Comparison of ENCODE assay signal across 18 cellular contexts in genomic region chr1:37001697-37002096, GRCh38. TPM values are rescaled to one million over a fixed set of nuclear protein-coding genes. Genes with fewer than 3 reads are reported as not detected.
"Had no signal": no experiment of that assay in that cellular context is flagged by ENCODE, and none has a peak within 500 bp of the region (broad histone marks: within the 10 kb centered on the region; RNA-seq: fewer than 3 reads in every experiment).

No MANE protein-coding gene starts in this region.

- H3K27ac ChIP-seq: coronary artery, esophagus muscularis mucosa, left ventricle myocardium inferior, tibial artery had no signal

- H3K4me3 ChIP-seq: coronary artery, esophagus muscularis mucosa, left ventricle myocardium inferior, tibial artery had no signal

- H3K36me3 Mint-ChIP-seq: activated naive CD4-positive, alpha-beta T cell treated with anti-CD3 and anti-CD28 coated beads, Interleukin-2, amount 50 U/mL, for 72 hours; naive thymus-derived CD8-positive, alpha-beta T cell had no signal

- H3K4me1 ChIP-seq: tibial artery had no signal

- H3K4me1 Mint-ChIP-seq: central memory CD8-positive, alpha-beta T cell had no signal

- FAIRE-seq: urothelium cell line had no signal

- ATAC-seq: activated CD8-positive, alpha-beta T cell treated with anti-CD3 and anti-CD28 coated beads for 36 hours; activated naive CD4-positive, alpha-beta T cell treated with anti-CD3 and anti-CD28 coated beads, Interleukin-2, amount 50 U/mL, for 72 hours; naive thymus-derived CD8-positive, alpha-beta T cell had no signal

- DNase-seq: activated CD4-positive, alpha-beta T cell treated with anti-CD3 and anti-CD28 coated beads for 4 hours; activated CD8-positive, alpha-beta T cell treated with anti-CD3 and anti-CD28 coated beads for 36 hours; activated gamma-delta T cell; activated T-cell treated with anti-CD3 and anti-CD28 coated beads, Interleukin-2, amount 50 U/mL, for 48 hours; amniotic stem cell; left ventricle myocardium inferior; naive thymus-derived CD8-positive, alpha-beta T cell; posterior cingulate gyrus; retina; stimulated activated CD4-positive, alpha-beta T cell treated with anti-CD3 and anti-CD28 coated beads, Interleukin-4, amount 100 ng/mL, for 1 hour; stimulated activated naive CD4-positive, alpha-beta T cell; T1000; tibial artery had no signal

- H3K36me3 ChIP-seq: esophagus muscularis mucosa, left ventricle myocardium inferior, tibial artery had no signal

- H3K9me3 Mint-ChIP-seq: activated CD8-positive, alpha-beta T cell treated with anti-CD3 and anti-CD28 coated beads for 36 hours; activated naive CD4-positive, alpha-beta T cell treated with anti-CD3 and anti-CD28 coated beads, Interleukin-2, amount 50 U/mL, for 72 hours; central memory CD8-positive, alpha-beta T cell; naive thymus-derived CD8-positive, alpha-beta T cell had no signal

- H3K27ac Mint-ChIP-seq: activated CD8-positive, alpha-beta T cell treated with anti-CD3 and anti-CD28 coated beads for 36 hours; naive thymus-derived CD8-positive, alpha-beta T cell had no signal

- H3K4me3 Mint-ChIP-seq: activated CD8-positive, alpha-beta T cell treated with anti-CD3 and anti-CD28 coated beads for 36 hours; central memory CD8-positive, alpha-beta T cell; naive thymus-derived CD8-positive, alpha-beta T cell had no signal

- H3K9me3 ChIP-seq: esophagus muscularis mucosa, left ventricle myocardium inferior, tibial artery had no signal

RNA-seq across cellular contexts. Expression of gene GRIK3, which starts 32.6 kb away (rescaled TPM):
- total RNA-seq: activated CD8-positive, alpha-beta T cell treated with anti-CD3 and anti-CD28 coated beads for 36 hours; activated naive CD4-positive, alpha-beta T cell treated with anti-CD3 and anti-CD28 coated beads, Interleukin-2, amount 50 U/mL, for 72 hours; naive thymus-derived CD8-positive, alpha-beta T cell had no signal
- polyA plus RNA-seq: naive thymus-derived CD8-positive, alpha-beta T cell had no signal
